In genomic region chr16:87827588-87827915, GRCh38 we compare ENCODE assay signal across 2 cellular contexts.
TF ChIP-seq lines count a peak whose summit lies in the region.

No MANE protein-coding gene starts in this region.

TF ChIP-seq in A549, 52 proteins besides CTCF, POLR2A, EP300 and RAD21:
- TF ChIP-seq HOXA7 (CRISPR knock-in tag; IDR thresholded peaks at IDR 0.05) (peak; percentile 18; the same call in 1 of the 2 replicates), CEBPB (IDR thresholded peaks at IDR 0.05) (peak in 1 of 2 experiments; percentile 9; a peak in 1 of 4 replicates), BCL3 (IDR thresholded peaks at IDR 0.05) (0 out of 3 replicates have a peak, but pooled peaks have one; percentile 12), GATA3 (IDR thresholded peaks at IDR 0.05; ENCODE audit: borderline replicate concordance) (0 out of 2 replicates have a peak, but pooled peaks have one; percentile 32), JUN (IDR thresholded peaks at IDR 0.05) (peak in 1 of 2 experiments; percentile 1; a peak in 2 of 5 replicates), POLR2AphosphoS2 (conservative IDR thresholded peaks at IDR 0.05; ENCODE audit: low read length) (peak; percentile 32; the same call in 1 of the 2 replicates)
- TF ChIP-seq, protein P1, sequence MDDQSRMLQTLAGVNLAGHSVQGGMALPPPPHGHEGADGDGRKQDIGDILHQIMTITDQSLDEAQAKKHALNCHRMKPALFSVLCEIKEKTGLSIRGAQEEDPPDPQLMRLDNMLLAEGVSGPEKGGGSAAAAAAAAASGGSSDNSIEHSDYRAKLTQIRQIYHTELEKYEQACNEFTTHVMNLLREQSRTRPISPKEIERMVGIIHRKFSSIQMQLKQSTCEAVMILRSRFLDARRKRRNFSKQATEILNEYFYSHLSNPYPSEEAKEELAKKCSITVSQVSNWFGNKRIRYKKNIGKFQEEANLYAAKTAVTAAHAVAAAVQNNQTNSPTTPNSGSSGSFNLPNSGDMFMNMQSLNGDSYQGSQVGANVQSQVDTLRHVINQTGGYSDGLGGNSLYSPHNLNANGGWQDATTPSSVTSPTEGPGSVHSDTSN (IDR thresholded peaks at IDR 0.05): peak; percentile 0; the same call in 1 of the 2 replicates

TF ChIP-seq in HepG2, 621 proteins besides CTCF, POLR2A, EP300 and RAD21:
- TF ChIP-seq, protein P2, sequence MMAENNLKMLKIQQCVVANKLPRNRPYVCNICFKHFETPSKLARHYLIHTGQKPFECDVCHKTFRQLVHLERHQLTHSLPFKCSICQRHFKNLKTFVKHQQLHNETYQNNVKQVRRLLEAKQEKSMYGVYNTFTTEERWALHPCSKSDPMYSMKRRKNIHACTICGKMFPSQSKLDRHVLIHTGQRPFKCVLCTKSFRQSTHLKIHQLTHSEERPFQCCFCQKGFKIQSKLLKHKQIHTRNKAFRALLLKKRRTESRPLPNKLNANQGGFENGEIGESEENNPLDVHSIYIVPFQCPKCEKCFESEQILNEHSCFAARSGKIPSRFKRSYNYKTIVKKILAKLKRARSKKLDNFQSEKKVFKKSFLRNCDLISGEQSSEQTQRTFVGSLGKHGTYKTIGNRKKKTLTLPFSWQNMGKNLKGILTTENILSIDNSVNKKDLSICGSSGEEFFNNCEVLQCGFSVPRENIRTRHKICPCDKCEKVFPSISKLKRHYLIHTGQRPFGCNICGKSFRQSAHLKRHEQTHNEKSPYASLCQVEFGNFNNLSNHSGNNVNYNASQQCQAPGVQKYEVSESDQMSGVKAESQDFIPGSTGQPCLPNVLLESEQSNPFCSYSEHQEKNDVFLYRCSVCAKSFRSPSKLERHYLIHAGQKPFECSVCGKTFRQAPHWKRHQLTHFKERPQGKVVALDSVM (CRISPR knock-in tag; IDR thresholded peaks at IDR 0.05): peak; percentile 37; the same call in 1 of the 2 replicates
- 0 out of 2 replicates have a peak, but pooled peaks have one; percentile 3 for TF ChIP-seq UBTF (CRISPR knock-in tag; IDR thresholded peaks at IDR 0.05)
